Comparison of ENCODE assay signal across 25 cellular contexts in genomic region chr12:66269142-66269541, GRCh38. TPM values are rescaled to one million over a fixed set of nuclear protein-coding genes. Genes with fewer than 3 reads are reported as not detected.
A peak's percentile ranks its signal among the peaks of the same experiment; 100 is the strongest.
DNase-seq lines count a peak whose midpoint lies in the region; ATAC-seq, FAIRE-seq and TF ChIP-seq lines count a peak whose summit lies in the region.
"Had no signal": no experiment of that assay in that cellular context is flagged by ENCODE, and none has a peak within 500 bp of the region (broad histone marks: within the 10 kb centered on the region; RNA-seq: fewer than 3 reads in every experiment).

No MANE protein-coding gene starts in this region.

- no peak for TF ChIP-seq CTCF in astrocyte (IDR thresholded peaks at IDR 0.05; ENCODE audit: insufficient read depth, low read depth, low read length)
- no peak for TF ChIP-seq CTCF in adrenal gland (IDR thresholded peaks at IDR 0.05)
- TF ChIP-seq CTCF in foreskin keratinocyte (conservative IDR thresholded peaks at IDR 0.05) = no peak

- H3K4me1 Mint-ChIP-seq in astrocyte (ENCODE audit: low read depth, unreplicated experiment) = no peaks in the 10 kb centered on the region
- H3K4me1 Mint-ChIP-seq: nephron progenitor cell had no signal

- FAIRE-seq in astrocyte (lab: Jason Lieb, UNC) = no peak
- FAIRE-seq: bronchial epithelial cell, colon, HTR-8/SVneo had no signal

- no peak overlapping the region for H3K27ac Mint-ChIP-seq in astrocyte (ENCODE audit: unreplicated experiment)
- H3K27ac Mint-ChIP-seq: activated T-cell treated with anti-CD3 and anti-CD28 coated beads, Interleukin-2, amount 50 U/mL, for 24 hours; CD4-positive, alpha-beta memory T cell; endodermal cell; nephron progenitor cell had no signal

- no peak overlapping the region for H3K4me3 ChIP-seq in astrocyte (ENCODE audit: insufficient read depth, low read depth, low read length)
- H3K4me3 ChIP-seq in adrenal gland = no peak overlapping the region
- H3K4me3 ChIP-seq: esophagus squamous epithelium, gastroesophageal sphincter, GM23248, mucosa of descending colon, prostate gland had no signal

- 64 to 70% (median 66%) methylated on average over 6 of the region's 6 CpGs for WGBS in adrenal gland, 4 donors

- H3K27ac ChIP-seq in astrocyte (ENCODE audit: low read depth, low read length) = no peak overlapping the region
- no peak overlapping the region for H3K27ac ChIP-seq in adrenal gland
- no peak overlapping the region for H3K27ac ChIP-seq in foreskin keratinocyte
- H3K27ac ChIP-seq: 22Rv1, gastroesophageal sphincter, GM23248, prostate gland had no signal

- H3K9me3 Mint-ChIP-seq in astrocyte (ENCODE audit: unreplicated experiment) = no peaks in the 10 kb centered on the region
- H3K9me3 Mint-ChIP-seq: activated T-cell treated with anti-CD3 and anti-CD28 coated beads, Interleukin-2, amount 50 U/mL, for 24 hours; CD4-positive, alpha-beta memory T cell; endodermal cell; nephron progenitor cell had no signal

- peaks cover 5% of the 10 kb centered on the region for H3K27me3 ChIP-seq in astrocyte (ENCODE audit: insufficient read depth, low read length)
- H3K27me3 ChIP-seq in adrenal gland = no peaks in the 10 kb centered on the region
- H3K27me3 ChIP-seq in foreskin keratinocyte = no peaks in the 10 kb centered on the region
- H3K27me3 ChIP-seq: esophagus squamous epithelium, gastroesophageal sphincter had no signal

- H3K9me3 ChIP-seq in astrocyte (ENCODE audit: insufficient read depth, low read depth, low read length) = no peaks in the 10 kb centered on the region
- no peaks in the 10 kb centered on the region for H3K9me3 ChIP-seq in adrenal gland (replicated peaks in 1 of 3)
- H3K9me3 ChIP-seq: esophagus squamous epithelium, gastroesophageal sphincter, mucosa of descending colon, prostate gland had no signal

- peak overlapping the region; percentile 0 for H2AFZ ChIP-seq in astrocyte (ENCODE audit: low read depth, low read length)
- H2AFZ ChIP-seq: GM23248 had no signal

- no peak for TF ChIP-seq POLR2A in adrenal gland (IDR thresholded peaks at IDR 0.05)

- no peaks in the 10 kb centered on the region for H3K36me3 ChIP-seq in astrocyte (ENCODE audit: insufficient read depth, low read length)
- H3K36me3 ChIP-seq in adrenal gland (replicated peaks in 1 of 2) = no peaks in the 10 kb centered on the region
- H3K36me3 ChIP-seq: esophagus squamous epithelium, gastroesophageal sphincter, prostate gland had no signal

- no peak overlapping the region for H3K9ac ChIP-seq in astrocyte (ENCODE audit: low read length)
- H3K9ac ChIP-seq: GM23248 had no signal

- no peak overlapping the region for H3K4me3 Mint-ChIP-seq in astrocyte (ENCODE audit: unreplicated experiment)
- H3K4me3 Mint-ChIP-seq: activated T-cell treated with anti-CD3 and anti-CD28 coated beads, Interleukin-2, amount 50 U/mL, for 24 hours; CD4-positive, alpha-beta memory T cell; endodermal cell; nephron progenitor cell had no signal

- H3K4me1 ChIP-seq in astrocyte (ENCODE audit: insufficient read depth, low read length) (no peaks in the 10 kb centered on the region), adrenal gland (replicated peaks in 1 of 2) (no peaks in the 10 kb centered on the region), foreskin keratinocyte (peaks cover 3% of the 10 kb centered on the region)
- H3K4me1 ChIP-seq: esophagus squamous epithelium, gastroesophageal sphincter, prostate gland had no signal

- DNase-seq in SIG-M5 treated with dmso at 0.1 percent for 504 hours (lab: John Stamatoyannopoulos, UW; ENCODE audit: unreplicated experiment) (peak; percentile 72), SIG-M5 (lab: John Stamatoyannopoulos, UW) (no peak), MV-4-11 (lab: John Stamatoyannopoulos, UW) (peak; percentile 78), astrocyte (ENCODE audit: low read depth) (no peak), sciatic nerve (ENCODE audit: low spot score) (no peak), adrenal gland (no peak), foreskin keratinocyte (no peak)
- no peak for DNase-seq in activated CD4-positive, alpha-beta T cell treated with anti-CD3 and anti-CD28 coated beads, Interleukin-2, amount 50 U/mL, for 1 hour
- DNase-seq: activated CD4-positive, CD25-positive, alpha-beta regulatory T cell treated with anti-CD3 and anti-CD28 coated beads, Interleukin-2, amount 50 U/mL, for 72 hours; activated CD8-positive, alpha-beta memory T cell treated with anti-CD3 and anti-CD28 coated beads for 24 hours; activated naive CD4-positive, alpha-beta T cell; activated T-cell treated with anti-CD3 and anti-CD28 coated beads, Interleukin-2, amount 50 U/mL, for 24 hours; esophagus squamous epithelium; nephron progenitor cell; SHP77 treated with DMSO at 0.1 percent for 48 hours had no signal

- H3K27me3 Mint-ChIP-seq in astrocyte (ENCODE audit: low read depth, unreplicated experiment) = no peaks in the 10 kb centered on the region
- H3K27me3 Mint-ChIP-seq: activated T-cell treated with anti-CD3 and anti-CD28 coated beads, Interleukin-2, amount 50 U/mL, for 24 hours had no signal

- H3K79me2 ChIP-seq in astrocyte (ENCODE audit: insufficient read depth, low read length) = no peaks in the 10 kb centered on the region

- intact Hi-C loops in sciatic nerve (cut with DNase I) (no loop called here), adrenal gland (cut with DNase I) (no loop called here)

- H4K20me1 ChIP-seq in astrocyte (ENCODE audit: insufficient read depth, low read length) = no peaks in the 10 kb centered on the region

- no peaks in the 10 kb centered on the region for H3K36me3 Mint-ChIP-seq in astrocyte (ENCODE audit: low read depth, unreplicated experiment)
- H3K36me3 Mint-ChIP-seq: CD4-positive, alpha-beta memory T cell had no signal

- ATAC-seq in sciatic nerve = peak; percentile 32
- ATAC-seq in foreskin keratinocyte = no peak
- ATAC-seq: gastroesophageal sphincter had no signal

- no peak overlapping the region for H3K4me2 ChIP-seq in astrocyte (ENCODE audit: low read length)

RNA-seq across cellular contexts. Expression of gene HELB, which starts 33.2 kb away (rescaled TPM):
- total RNA-seq in astrocyte (4.1 and 4.5 TPM in 2 replicates), sciatic nerve (8.7 TPM), adrenal gland (1 to 10 TPM in 7 of 8 donors, under 1 TPM in 1; 0.55 to 6.8 (median 2.1) TPM), foreskin keratinocyte (2.5 and 3.5 TPM in 2 replicates)
- polyA plus RNA-seq in adrenal gland (under 1 TPM; 0.40 to 0.93 (median 0.48) TPM), foreskin keratinocyte (0.26 and 0.28 TPM in 2 replicates)

Comparison
In these comparisons a context has a peak if more than half of its experiments do, and no peak if none do; other contexts are left out.
1. DNase-seq: peak in SIG-M5 treated with dmso at 0.1 percent for 504 hours (single experiment) and MV-4-11 (single experiment); none in SIG-M5 (single experiment), astrocyte (single experiment), sciatic nerve (single experiment), adrenal gland (0 of 7), activated CD4-positive, alpha-beta T cell treated with anti-CD3 and anti-CD28 coated beads, Interleukin-2, amount 50 U/mL, for 1 hour (single experiment) and foreskin keratinocyte (0 of 2).